In genomic region chr11:11016123-11016522, GRCh38 we compare ENCODE assay signal across 17 cellular contexts.
"Had no signal": no experiment of that assay in that cellular context is flagged by ENCODE, and none has a peak within 500 bp of the region (broad histone marks: within the 10 kb centered on the region; RNA-seq: fewer than 3 reads in every experiment).

No MANE protein-coding gene starts in this region.

- H3K27me3 ChIP-seq: ascending aorta, esophagus muscularis mucosa, right lobe of liver, upper lobe of right lung had no signal

- H3K9me3 ChIP-seq: ascending aorta, esophagus muscularis mucosa, prostate gland, right lobe of liver, upper lobe of right lung had no signal

- H3K4me1 Mint-ChIP-seq: activated CD4-positive, alpha-beta T cell treated with anti-CD3 and anti-CD28 coated beads, Interleukin-2, amount 10 ng/mL, durations not matched to agents 24 days and 14 days; activated naive CD8-positive, alpha-beta T cell treated with anti-CD3 and anti-CD28 coated beads for 36 hours; nephron; T-cell had no signal

- H3K4me1 ChIP-seq: ascending aorta, foreskin keratinocyte, prostate gland, right lobe of liver, upper lobe of right lung had no signal

- H3K9me3 Mint-ChIP-seq: activated CD4-positive, alpha-beta T cell treated with anti-CD3 and anti-CD28 coated beads, Interleukin-2, amount 10 ng/mL, durations not matched to agents 24 days and 14 days; activated naive CD8-positive, alpha-beta T cell treated with anti-CD3 and anti-CD28 coated beads for 36 hours; T-cell had no signal

- H3K27ac Mint-ChIP-seq: activated CD4-positive, alpha-beta T cell treated with anti-CD3 and anti-CD28 coated beads, Interleukin-2, amount 10 ng/mL, durations not matched to agents 24 days and 14 days; activated naive CD8-positive, alpha-beta T cell treated with anti-CD3 and anti-CD28 coated beads for 36 hours; nephron; T-cell; WTC11 had no signal

- H3K4me3 ChIP-seq: ascending aorta, dorsolateral prefrontal cortex, esophagus muscularis mucosa, prostate gland, right lobe of liver, upper lobe of right lung had no signal

- ATAC-seq: foreskin keratinocyte, right lobe of liver, upper lobe of right lung, WTC11 had no signal

- H3K36me3 ChIP-seq: ascending aorta, esophagus muscularis mucosa, prostate gland, right lobe of liver, upper lobe of right lung had no signal

- H3K27ac ChIP-seq: ascending aorta, dorsolateral prefrontal cortex, esophagus muscularis mucosa, foreskin keratinocyte, prostate gland, right lobe of liver, upper lobe of right lung had no signal

- H3K36me3 Mint-ChIP-seq: activated naive CD8-positive, alpha-beta T cell treated with anti-CD3 and anti-CD28 coated beads for 36 hours; T-cell; WTC11 had no signal

- H3K4me3 Mint-ChIP-seq: activated CD4-positive, alpha-beta T cell treated with anti-CD3 and anti-CD28 coated beads, Interleukin-2, amount 10 ng/mL, durations not matched to agents 24 days and 14 days; activated naive CD8-positive, alpha-beta T cell treated with anti-CD3 and anti-CD28 coated beads for 36 hours; nephron; T-cell; WTC11 had no signal

- DNase-seq: activated CD4-positive, alpha-beta T cell treated with anti-CD3 and anti-CD28 coated beads, Interleukin-2, amount 10 ng/mL, durations not matched to agents 24 days and 14 days; activated CD8-positive, alpha-beta memory T cell treated with anti-CD3 and anti-CD28 coated beads for 24 hours; activated effector memory CD4-positive, alpha-beta T cell treated with anti-CD3 and anti-CD28 coated beads, Interleukin-2, amount 50 U/mL, for 16 hours; activated naive CD8-positive, alpha-beta T cell treated with anti-CD3 and anti-CD28 coated beads for 36 hours; dorsolateral prefrontal cortex; foreskin keratinocyte; head of caudate nucleus; right lobe of liver; stimulated activated CD4-positive, alpha-beta T cell treated with anti-CD3 and anti-CD28 coated beads, Interleukin-2, amount 100 ng/mL, for 24 hours; stimulated activated naive CD4-positive, alpha-beta T cell; T-cell; upper lobe of right lung had no signal
